Comparison of ENCODE assay signal across 8 cellular contexts in genomic region chr7:72829964-72830354, GRCh38. TPM values are rescaled to one million over a fixed set of nuclear protein-coding genes. Genes with fewer than 3 reads are reported as not detected.
A peak's percentile ranks its signal among the peaks of the same experiment; 100 is the strongest.
DNase-seq lines count a peak whose midpoint lies in the region; ATAC-seq, FAIRE-seq and TF ChIP-seq lines count a peak whose summit lies in the region.
"Not testable (repeated sequence)": the region's sequence is repeated elsewhere in the genome, so short reads cannot be mapped to it uniquely, and the experiment has no call there.

No MANE protein-coding gene starts in this region.

- TF ChIP-seq CTCF in AG04450 (IDR thresholded peaks at IDR 0.05; ENCODE audit: low read depth, low read length) (peak; percentile 49), chondrocyte (IDR thresholded peaks at IDR 0.05) (peak; percentile 79), gastrocnemius medialis (IDR thresholded peaks at IDR 0.05 in 4 of 5, conservative IDR thresholded peaks at IDR 0.05 in 1 of 5) (peak in 3 of 5 experiments; percentile 10 to 26 (median 16))

- peaks cover 13 to 16% of the 10 kb centered on the region in 2 donors for H3K4me1 ChIP-seq in gastrocnemius medialis

- peak in 1 of 2 donors; percentile 7 for TF ChIP-seq POLR2A in gastrocnemius medialis (IDR thresholded peaks at IDR 0.05)

- peak; percentile 36 for ATAC-seq in GM18870 (IDR thresholded peaks at IDR 0.05; ENCODE audit: unreplicated experiment)
- ATAC-seq in HG03354 (IDR thresholded peaks at IDR 0.05; ENCODE audit: poor library complexity, severe bottlenecking, unreplicated experiment), result peak; percentile 26
- ATAC-seq in gastrocnemius medialis, result peak; percentile 67

- DNase-seq in AG04450 (ENCODE audit: low read depth, low spot score) (peak; percentile 41), NCI-H69 (lab: John Stamatoyannopoulos, UW) (peak; percentile 62), gastrocnemius medialis (peak; percentile 53 to 84)
- peak; percentile 79 for DNase-seq in activated CD4-positive, alpha-beta T cell treated with anti-CD3 and anti-CD28 coated beads, Interleukin-2, amount 10 ng/mL, durations not matched to agents 24 days and 14 days
- not testable (repeated sequence) for DNase-seq in chondrocyte (ENCODE audit: low spot score)

- intact Hi-C loops in activated CD4-positive, alpha-beta T cell treated with anti-CD3 and anti-CD28 coated beads, Interleukin-2, amount 10 ng/mL, durations not matched to agents 24 days and 14 days (cut with micrococcal nuclease), result loop anchor here (2.0 kb wide), 1 partner anchor 95 kb away; the partner anchor contains the start of gene POM121
- intact Hi-C loops in gastrocnemius medialis (cut with DNase I; ENCODE audit: low total_unique reads), result not testable (repeated sequence)

- not testable (repeated sequence) for H3K27me3 ChIP-seq in AG04450 (ENCODE audit: control insufficient read depth, insufficient read depth, low read length); gastrocnemius medialis

- H3K36me3 ChIP-seq in gastrocnemius medialis, result peaks cover 0 to 37% of the 10 kb centered on the region in 2 donors

- FAIRE-seq in islet of Langerhans (lab: Jason Lieb, UNC), result peak; percentile 65

- H3K4me3 ChIP-seq in AG04450 (ENCODE audit: low read depth, low read length) (peak overlapping the region; percentile 69), gastrocnemius medialis (peak overlapping the region; percentile 66 to 85 (median 76))

- in situ Hi-C loops in gastrocnemius medialis (cut with MboI; ENCODE audit: low sequenced_read_pairs in 4 of 4), result not testable (repeated sequence)

- H3K27ac ChIP-seq in AG04450 (ENCODE audit: low read depth, low read length) (peak overlapping the region; percentile 96), gastrocnemius medialis (peak overlapping the region; percentile 89 to 96 (median 91))

- peaks cover 26% of the 10 kb centered on the region for H3K36me3 Mint-ChIP-seq in activated CD4-positive, alpha-beta T cell treated with anti-CD3 and anti-CD28 coated beads, Interleukin-2, amount 10 ng/mL, durations not matched to agents 24 days and 14 days (ENCODE audit: low read depth)
- H3K36me3 Mint-ChIP-seq in chondrocyte (ENCODE audit: low read depth), result not testable (repeated sequence)

- H3K4me1 Mint-ChIP-seq in activated CD4-positive, alpha-beta T cell treated with anti-CD3 and anti-CD28 coated beads, Interleukin-2, amount 10 ng/mL, durations not matched to agents 24 days and 14 days, result peaks cover 19% of the 10 kb centered on the region
- peaks cover 27% of the 10 kb centered on the region for H3K4me1 Mint-ChIP-seq in chondrocyte (ENCODE audit: low read depth)

- H3K9me3 ChIP-seq in AG04450 (ENCODE audit: control insufficient read depth, insufficient read depth, low read length); gastrocnemius medialis: not testable (repeated sequence)

- H3K27me3 Mint-ChIP-seq in activated CD4-positive, alpha-beta T cell treated with anti-CD3 and anti-CD28 coated beads, Interleukin-2, amount 10 ng/mL, durations not matched to agents 24 days and 14 days; chondrocyte (ENCODE audit: low read depth): not testable (repeated sequence)

- POLR2A ChIA-PET in AG04450 (lab: Yijun Ruan, JAX), result interaction anchor here (0.6 to 1.0 kb wide), 2 partner anchors 8 to 14 kb away, joined by 3 to 4 read pairs; no protein-coding TSS in a partner anchor

- CTCF ChIA-PET in AG04450 (lab: Charles Lee), result interaction anchor here (1.2 to 1.7 kb wide), 4 partner anchors 11 to 88 kb away, joined by 3 to 9 read pairs (median 4); no protein-coding TSS in a partner anchor

- peak overlapping the region; percentile 92 for H3K4me3 Mint-ChIP-seq in activated CD4-positive, alpha-beta T cell treated with anti-CD3 and anti-CD28 coated beads, Interleukin-2, amount 10 ng/mL, durations not matched to agents 24 days and 14 days
- H3K4me3 Mint-ChIP-seq in chondrocyte (ENCODE audit: unreplicated experiment), result peak overlapping the region; percentile 89

- H3K27ac Mint-ChIP-seq in activated CD4-positive, alpha-beta T cell treated with anti-CD3 and anti-CD28 coated beads, Interleukin-2, amount 10 ng/mL, durations not matched to agents 24 days and 14 days, result peak overlapping the region; percentile 95
- peak overlapping the region; percentile 96 for H3K27ac Mint-ChIP-seq in chondrocyte (ENCODE audit: unreplicated experiment)

- H3K9me3 Mint-ChIP-seq in activated CD4-positive, alpha-beta T cell treated with anti-CD3 and anti-CD28 coated beads, Interleukin-2, amount 10 ng/mL, durations not matched to agents 24 days and 14 days; chondrocyte (ENCODE audit: low read depth): not testable (repeated sequence)

RNA-seq across cellular contexts. Expression of gene TYW1B, which starts 2.0 kb away (rescaled TPM):
- polyA plus RNA-seq in AG04450 (2011; rRNA removed), result 3.5 and 5.0 TPM in 2 replicates
- 6.2 and 6.4 TPM in 2 replicates for polyA minus RNA-seq in AG04450 (2011; rRNA and poly(A)+ RNA removed)
- total RNA-seq in activated CD4-positive, alpha-beta T cell treated with anti-CD3 and anti-CD28 coated beads, Interleukin-2, amount 10 ng/mL, durations not matched to agents 24 days and 14 days, result 3.3 and 4.2 TPM in 2 replicates
- total RNA-seq in chondrocyte, result 1.2 to 2.5 TPM (median 1.7 TPM) in 3 replicates
- total RNA-seq in gastrocnemius medialis, result 1 to 10 TPM; 2.5 to 6.0 (median 2.9) TPM

Comparison
In these comparisons a context has a peak if more than half of its experiments do, and no peak if none do; other contexts are left out.
1. CTCF ChIP-seq: peak in every context shown above with its lines; median percentile 79 in chondrocyte; 49 in AG04450; 16 in gastrocnemius medialis.